Comparison of ENCODE assay signal across 1 cellular context in the genomic region with DNA sequence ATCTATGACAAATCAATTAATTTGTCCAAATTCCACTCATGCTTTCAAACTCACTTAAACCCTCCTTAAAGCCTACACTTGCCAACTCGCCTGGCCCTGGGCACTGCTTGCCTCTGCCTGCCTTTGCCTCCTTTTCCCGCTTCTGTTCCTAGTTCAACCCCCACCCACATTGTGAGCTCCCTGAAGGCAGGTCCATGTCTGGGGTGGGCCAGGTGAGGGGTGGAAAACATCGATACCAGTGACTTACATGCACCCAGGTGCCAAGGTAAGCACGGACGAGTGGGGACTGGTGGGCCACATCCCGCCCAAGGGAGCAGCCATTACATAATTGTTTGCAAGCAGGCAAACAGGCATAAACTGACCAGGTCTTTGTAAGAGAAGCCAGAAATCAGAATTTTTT.
TF ChIP-seq lines count a peak whose summit lies in the region.

No MANE protein-coding gene starts in this region.

TF ChIP-seq in GM23338, 12 proteins besides CTCF, POLR2A, EP300 and RAD21 (continued from another document):
- TF ChIP-seq, protein P1, sequence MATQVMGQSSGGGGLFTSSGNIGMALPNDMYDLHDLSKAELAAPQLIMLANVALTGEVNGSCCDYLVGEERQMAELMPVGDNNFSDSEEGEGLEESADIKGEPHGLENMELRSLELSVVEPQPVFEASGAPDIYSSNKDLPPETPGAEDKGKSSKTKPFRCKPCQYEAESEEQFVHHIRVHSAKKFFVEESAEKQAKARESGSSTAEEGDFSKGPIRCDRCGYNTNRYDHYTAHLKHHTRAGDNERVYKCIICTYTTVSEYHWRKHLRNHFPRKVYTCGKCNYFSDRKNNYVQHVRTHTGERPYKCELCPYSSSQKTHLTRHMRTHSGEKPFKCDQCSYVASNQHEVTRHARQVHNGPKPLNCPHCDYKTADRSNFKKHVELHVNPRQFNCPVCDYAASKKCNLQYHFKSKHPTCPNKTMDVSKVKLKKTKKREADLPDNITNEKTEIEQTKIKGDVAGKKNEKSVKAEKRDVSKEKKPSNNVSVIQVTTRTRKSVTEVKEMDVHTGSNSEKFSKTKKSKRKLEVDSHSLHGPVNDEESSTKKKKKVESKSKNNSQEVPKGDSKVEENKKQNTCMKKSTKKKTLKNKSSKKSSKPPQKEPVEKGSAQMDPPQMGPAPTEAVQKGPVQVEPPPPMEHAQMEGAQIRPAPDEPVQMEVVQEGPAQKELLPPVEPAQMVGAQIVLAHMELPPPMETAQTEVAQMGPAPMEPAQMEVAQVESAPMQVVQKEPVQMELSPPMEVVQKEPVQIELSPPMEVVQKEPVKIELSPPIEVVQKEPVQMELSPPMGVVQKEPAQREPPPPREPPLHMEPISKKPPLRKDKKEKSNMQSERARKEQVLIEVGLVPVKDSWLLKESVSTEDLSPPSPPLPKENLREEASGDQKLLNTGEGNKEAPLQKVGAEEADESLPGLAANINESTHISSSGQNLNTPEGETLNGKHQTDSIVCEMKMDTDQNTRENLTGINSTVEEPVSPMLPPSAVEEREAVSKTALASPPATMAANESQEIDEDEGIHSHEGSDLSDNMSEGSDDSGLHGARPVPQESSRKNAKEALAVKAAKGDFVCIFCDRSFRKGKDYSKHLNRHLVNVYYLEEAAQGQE (IDR thresholded peaks at IDR 0.05; ENCODE audit: unreplicated experiment), result no peak
- TF ChIP-seq ZNF331 (CRISPR knock-in tag; IDR thresholded peaks at IDR 0.05; ENCODE audit: low read depth) (no peak), JUNB (IDR thresholded peaks at IDR 0.05; ENCODE audit: unreplicated experiment) (no peak), ZNF114 (CRISPR knock-in tag; IDR thresholded peaks at IDR 0.05) (no peak), EZH2phosphoT487 (IDR thresholded peaks at IDR 0.05; ENCODE audit: unreplicated experiment) (no peak), POLR2AphosphoS5 (IDR thresholded peaks at IDR 0.05; ENCODE audit: low read depth) (no peak)
- TF ChIP-seq, protein P2, sequence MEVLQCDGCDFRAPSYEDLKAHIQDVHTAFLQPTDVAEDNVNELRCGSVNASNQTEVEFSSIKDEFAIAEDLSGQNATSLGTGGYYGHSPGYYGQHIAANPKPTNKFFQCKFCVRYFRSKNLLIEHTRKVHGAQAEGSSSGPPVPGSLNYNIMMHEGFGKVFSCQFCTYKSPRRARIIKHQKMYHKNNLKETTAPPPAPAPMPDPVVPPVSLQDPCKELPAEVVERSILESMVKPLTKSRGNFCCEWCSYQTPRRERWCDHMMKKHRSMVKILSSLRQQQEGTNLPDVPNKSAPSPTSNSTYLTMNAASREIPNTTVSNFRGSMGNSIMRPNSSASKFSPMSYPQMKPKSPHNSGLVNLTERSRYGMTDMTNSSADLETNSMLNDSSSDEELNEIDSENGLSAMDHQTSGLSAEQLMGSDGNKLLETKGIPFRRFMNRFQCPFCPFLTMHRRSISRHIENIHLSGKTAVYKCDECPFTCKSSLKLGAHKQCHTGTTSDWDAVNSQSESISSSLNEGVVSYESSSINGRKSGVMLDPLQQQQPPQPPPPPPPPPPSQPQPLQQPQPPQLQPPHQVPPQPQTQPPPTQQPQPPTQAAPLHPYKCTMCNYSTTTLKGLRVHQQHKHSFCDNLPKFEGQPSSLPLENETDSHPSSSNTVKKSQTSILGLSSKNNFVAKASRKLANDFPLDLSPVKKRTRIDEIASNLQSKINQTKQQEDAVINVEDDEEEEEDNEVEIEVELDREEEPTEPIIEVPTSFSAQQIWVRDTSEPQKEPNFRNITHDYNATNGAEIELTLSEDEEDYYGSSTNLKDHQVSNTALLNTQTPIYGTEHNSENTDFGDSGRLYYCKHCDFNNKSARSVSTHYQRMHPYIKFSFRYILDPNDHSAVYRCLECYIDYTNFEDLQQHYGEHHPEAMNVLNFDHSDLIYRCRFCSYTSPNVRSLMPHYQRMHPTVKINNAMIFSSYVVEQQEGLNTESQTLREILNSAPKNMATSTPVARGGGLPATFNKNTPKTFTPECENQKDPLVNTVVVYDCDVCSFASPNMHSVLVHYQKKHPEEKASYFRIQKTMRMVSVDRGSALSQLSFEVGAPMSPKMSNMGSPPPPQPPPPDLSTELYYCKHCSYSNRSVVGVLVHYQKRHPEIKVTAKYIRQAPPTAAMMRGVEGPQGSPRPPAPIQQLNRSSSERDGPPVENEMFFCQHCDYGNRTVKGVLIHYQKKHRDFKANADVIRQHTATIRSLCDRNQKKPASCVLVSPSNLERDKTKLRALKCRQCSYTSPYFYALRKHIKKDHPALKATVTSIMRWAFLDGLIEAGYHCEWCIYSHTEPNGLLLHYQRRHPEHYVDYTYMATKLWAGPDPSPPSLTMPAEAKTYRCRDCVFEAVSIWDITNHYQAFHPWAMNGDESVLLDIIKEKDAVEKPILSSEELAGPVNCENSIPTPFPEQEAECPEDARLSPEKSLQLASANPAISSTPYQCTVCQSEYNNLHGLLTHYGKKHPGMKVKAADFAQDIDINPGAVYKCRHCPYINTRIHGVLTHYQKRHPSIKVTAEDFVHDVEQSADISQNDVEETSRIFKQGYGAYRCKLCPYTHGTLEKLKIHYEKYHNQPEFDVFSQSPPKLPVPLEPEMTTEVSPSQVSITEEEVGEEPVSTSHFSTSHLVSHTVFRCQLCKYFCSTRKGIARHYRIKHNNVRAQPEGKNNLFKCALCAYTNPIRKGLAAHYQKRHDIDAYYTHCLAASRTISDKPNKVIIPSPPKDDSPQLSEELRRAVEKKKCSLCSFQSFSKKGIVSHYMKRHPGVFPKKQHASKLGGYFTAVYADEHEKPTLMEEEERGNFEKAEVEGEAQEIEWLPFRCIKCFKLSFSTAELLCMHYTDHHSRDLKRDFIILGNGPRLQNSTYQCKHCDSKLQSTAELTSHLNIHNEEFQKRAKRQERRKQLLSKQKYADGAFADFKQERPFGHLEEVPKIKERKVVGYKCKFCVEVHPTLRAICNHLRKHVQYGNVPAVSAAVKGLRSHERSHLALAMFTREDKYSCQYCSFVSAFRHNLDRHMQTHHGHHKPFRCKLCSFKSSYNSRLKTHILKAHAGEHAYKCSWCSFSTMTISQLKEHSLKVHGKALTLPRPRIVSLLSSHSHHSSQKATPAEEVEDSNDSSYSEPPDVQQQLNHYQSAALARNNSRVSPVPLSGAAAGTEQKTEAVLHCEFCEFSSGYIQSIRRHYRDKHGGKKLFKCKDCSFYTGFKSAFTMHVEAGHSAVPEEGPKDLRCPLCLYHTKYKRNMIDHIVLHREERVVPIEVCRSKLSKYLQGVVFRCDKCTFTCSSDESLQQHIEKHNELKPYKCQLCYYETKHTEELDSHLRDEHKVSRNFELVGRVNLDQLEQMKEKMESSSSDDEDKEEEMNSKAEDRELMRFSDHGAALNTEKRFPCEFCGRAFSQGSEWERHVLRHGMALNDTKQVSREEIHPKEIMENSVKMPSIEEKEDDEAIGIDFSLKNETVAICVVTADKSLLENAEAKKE (CRISPR knock-in tag; IDR thresholded peaks at IDR 0.05), result no peak
